In the genomic region with DNA sequence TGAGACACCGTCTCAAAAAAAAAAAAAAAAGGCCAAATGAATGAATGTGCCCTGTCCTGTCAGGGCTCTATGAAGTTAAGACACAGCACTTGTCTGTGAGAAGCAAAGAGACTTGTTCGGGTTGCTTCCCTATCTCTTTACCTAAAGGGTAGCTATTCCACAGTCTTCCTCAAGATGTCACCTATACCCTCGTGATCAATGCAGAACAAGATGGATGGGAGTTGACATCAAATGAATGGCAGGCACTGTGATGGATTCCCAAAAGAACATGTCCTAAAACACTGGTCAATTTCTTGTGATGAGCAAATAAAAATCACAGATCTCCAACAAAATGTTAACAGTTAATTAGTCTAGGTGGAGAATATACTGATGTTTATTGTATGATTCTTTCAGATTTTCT, we compare ENCODE assay signal across 11 cellular contexts. TPM values are rescaled to one million over a fixed set of nuclear protein-coding genes. Genes with fewer than 3 reads are reported as not detected.
A peak's percentile ranks its signal among the peaks of the same experiment; 100 is the strongest.
DNase-seq lines count a peak whose midpoint lies in the region; ATAC-seq and TF ChIP-seq lines count a peak whose summit lies in the region.
"Had no signal": no experiment of that assay in that cellular context is flagged by ENCODE, and none has a peak within 500 bp of the region (broad histone marks: within the 10 kb centered on the region; RNA-seq: fewer than 3 reads in every experiment).

No MANE protein-coding gene starts in this region.

- POLR2A ChIA-PET in Panc1 (lab: Charles Lee): no interaction called here

- intact Hi-C loops in Panc1 (cut with micrococcal nuclease; ENCODE audit: unreplicated experiment): no loop called here

- H3K4me2 ChIP-seq in BLaER1 treated with 17β-estradiol and CSF1 and Interleukin-3, amounts not matched to agents 10 nM and 100 nM: peak overlapping the region; percentile 75 to 95 (median 90)

- peaks cover 0 to 16% (median 0%) of the 10 kb centered on the region in 11 experiments; a peak in 5 of 22 replicates for H4K20me1 ChIP-seq in BLaER1 treated with 17β-estradiol and CSF1 and Interleukin-3, amounts not matched to agents 10 nM and 100 nM

- peaks cover 50 to 65% (median 53%) of the 10 kb centered on the region in 10 experiments for H3K4me1 ChIP-seq in BLaER1 treated with 17β-estradiol and CSF1 and Interleukin-3, amounts not matched to agents 10 nM and 100 nM
- H3K4me1 ChIP-seq in Panc1 (ENCODE audit: control insufficient read depth, insufficient read depth, low read length) (no peaks in the 10 kb centered on the region), foreskin keratinocyte (peaks cover 2% of the 10 kb centered on the region)

- TF ChIP-seq CTCF in GM13977 (IDR thresholded peaks at IDR 0.05; ENCODE audit: extremely low read depth, insufficient read depth, missing control alignments) (peak; percentile 41), Panc1 (IDR thresholded peaks at IDR 0.05) (no peak), foreskin keratinocyte (conservative IDR thresholded peaks at IDR 0.05) (peak; percentile 46)

- ATAC-seq in Panc1: peak; percentile 67; the same call in 1 of the 2 replicates
- no peak for ATAC-seq in foreskin keratinocyte

- in situ Hi-C loops in GM13977 (cut with MboI; ENCODE audit: low pct_unique_long_range_greater_than_20kb, low sequenced_read_pairs, unreplicated experiment) (no loop called here), Panc1 (cut with HindIII; ENCODE audit: low pct_unique_long_range_greater_than_20kb, low sequenced_read_pairs) (no loop called here)

- peaks cover 0 to 10% (median 0%) of the 10 kb centered on the region in 11 experiments; a peak in 1 of 22 replicates for H3K27me3 ChIP-seq in BLaER1 treated with 17β-estradiol and CSF1 and Interleukin-3, amounts not matched to agents 10 nM and 100 nM
- H3K27me3 ChIP-seq in Panc1 (ENCODE audit: control insufficient read depth, insufficient read depth, low read length): no peaks in the 10 kb centered on the region
- H3K27me3 ChIP-seq in foreskin keratinocyte: no peaks in the 10 kb centered on the region

- no peaks in the 10 kb centered on the region for H3K9me3 ChIP-seq in BLaER1 treated with 17β-estradiol and CSF1 and Interleukin-3, amounts not matched to agents 10 nM and 100 nM (replicated peaks in 1 of 11)
- H3K9me3 ChIP-seq in Panc1 (ENCODE audit: control insufficient read depth, insufficient read depth, low read depth, low read length): no peaks in the 10 kb centered on the region

- H3K9ac ChIP-seq in BLaER1 treated with 17β-estradiol and CSF1 and Interleukin-3, amounts not matched to agents 10 nM and 100 nM: peak overlapping the region in 5 of 11 experiments; percentile 6 to 79 (median 68); a peak in 6 of 22 replicates

- DNase-seq in GM13977 (ENCODE audit: low spot score) (no peak), Panc1 (ENCODE audit: low read depth, low spot score) (no peak), foreskin keratinocyte (no peak), iPS-NIHi11 (ENCODE audit: low spot score) (no peak), NCI-H510A (lab: John Stamatoyannopoulos, UW) (no peak), HuH-7.5 (ENCODE audit: low spot score) (no peak), AG08396 (ENCODE audit: low spot score) (no peak)
- DNase-seq: HFFc6, hypothalamus had no signal

- CTCF ChIA-PET in Panc1 (lab: Charles Lee): interaction anchor here (1.1 kb wide), 1 partner anchor 44 kb away, joined by 3 read pairs; no protein-coding TSS in a partner anchor

- H3K4me3 ChIP-seq in BLaER1 treated with 17β-estradiol and CSF1 and Interleukin-3, amounts not matched to agents 10 nM and 100 nM: no peak overlapping the region
- H3K4me3 ChIP-seq in Panc1 (ENCODE audit: low read depth in 2 of 2, low read length in 2 of 2): no peak overlapping the region
- H3K4me3 ChIP-seq: coronary artery had no signal

- BruUV-seq in Panc1 (replicated peaks; lab: Mats Ljungman, UMichigan): no TSS peak

- 0 out of 22 replicates have a peak overlapping the region, but pooled peaks of 2 of the 11 experiments have one; percentile 12 to 26 for H3K27ac ChIP-seq in BLaER1 treated with 17β-estradiol and CSF1 and Interleukin-3, amounts not matched to agents 10 nM and 100 nM
- H3K27ac ChIP-seq in Panc1 (ENCODE audit: low read length): no peak overlapping the region
- H3K27ac ChIP-seq in foreskin keratinocyte: no peak overlapping the region
- H3K27ac ChIP-seq: coronary artery had no signal

- H3K36me3 ChIP-seq in BLaER1 treated with 17β-estradiol and CSF1 and Interleukin-3, amounts not matched to agents 10 nM and 100 nM: peaks cover 8 to 57% (median 27%) of the 10 kb centered on the region in 11 experiments; a peak in 17 of 22 replicates
- no peaks in the 10 kb centered on the region for H3K36me3 ChIP-seq in Panc1 (ENCODE audit: control insufficient read depth, insufficient read depth, low read length)

RNA-seq across cellular contexts. Expression of gene TADA3, which starts 9.5 kb away (rescaled TPM):
- 61.3 TPM for total RNA-seq in Panc1 (2021; ENCODE audit: unreplicated experiment)
- 94.0 TPM for polyA plus RNA-seq in Panc1 (2012; ENCODE audit: insufficient read length)
- total RNA-seq in foreskin keratinocyte: 56.0 and 56.1 TPM in 2 replicates
- polyA plus RNA-seq in foreskin keratinocyte: 63.8 and 66.4 TPM in 2 replicates

RNA-seq across cellular contexts. Expression of gene ARPC4, which starts 10.1 kb away (rescaled TPM):
- total RNA-seq in Panc1 (2021; ENCODE audit: unreplicated experiment) (117 TPM), foreskin keratinocyte (140 and 146 TPM in 2 replicates)
- 128 TPM for polyA plus RNA-seq in Panc1 (2012; ENCODE audit: insufficient read length)
- 165 and 174 TPM in 2 replicates for polyA plus RNA-seq in foreskin keratinocyte

RNA-seq across cellular contexts. Expression of gene CAMK1, which starts 13.0 kb away (rescaled TPM):
- total RNA-seq in Panc1 (2021; ENCODE audit: unreplicated experiment) (9.7 TPM), foreskin keratinocyte (6.6 and 9.3 TPM in 2 replicates)
- 21.1 TPM for polyA plus RNA-seq in Panc1 (2012; ENCODE audit: insufficient read length)
- 8.7 and 10.7 TPM in 2 replicates for polyA plus RNA-seq in foreskin keratinocyte

RNA-seq across cellular contexts. Expression of gene TTLL3, which starts 27.3 kb away (rescaled TPM):
- total RNA-seq in Panc1 (2021; ENCODE audit: unreplicated experiment) (15.7 TPM), foreskin keratinocyte (3.0 and 5.5 TPM in 2 replicates)
- 10.0 TPM for polyA plus RNA-seq in Panc1 (2012; ENCODE audit: insufficient read length)
- 2.0 and 4.7 TPM in 2 replicates for polyA plus RNA-seq in foreskin keratinocyte

RNA-seq across cellular contexts. Expression of gene OGG1, which starts 33.0 kb away (rescaled TPM):
- 32.5 TPM for total RNA-seq in Panc1 (2021; ENCODE audit: unreplicated experiment)
- polyA plus RNA-seq in Panc1 (2012; ENCODE audit: insufficient read length): 24.6 TPM
- total RNA-seq in foreskin keratinocyte: 22.4 and 23.1 TPM in 2 replicates
- 22.4 and 25.2 TPM in 2 replicates for polyA plus RNA-seq in foreskin keratinocyte
